In genomic region chr19:40874874-40875273, GRCh38 we compare ENCODE assay signal across 10 cellular contexts. TPM values are rescaled to one million over a fixed set of nuclear protein-coding genes. Genes with fewer than 3 reads are reported as not detected.
DNase-seq lines count a peak whose midpoint lies in the region; ATAC-seq and TF ChIP-seq lines count a peak whose summit lies in the region.
"Not testable (repeated sequence)": the region's sequence is repeated elsewhere in the genome, so short reads cannot be mapped to it uniquely, and the experiment has no call there.
"Had no signal": no experiment of that assay in that cellular context is flagged by ENCODE, and none has a peak within 500 bp of the region (broad histone marks: within the 10 kb centered on the region; RNA-seq: fewer than 3 reads in every experiment).

No MANE protein-coding gene starts in this region.

- H3K4me3 ChIP-seq in CD4-positive, CD25-positive, alpha-beta regulatory T cell (ENCODE audit: low read depth, low read length): peak overlapping the region; percentile 44

- H3K27ac Mint-ChIP-seq in CD4-positive, CD25-positive, alpha-beta regulatory T cell: peak overlapping the region in 1 of 3 donors; percentile 29
- not testable (repeated sequence) for H3K27ac Mint-ChIP-seq in IgD-negative memory B cell; activated CD4-positive, alpha-beta T cell treated with anti-CD3 and anti-CD28 coated beads, Interleukin-2, amount 10 ng/mL, durations not matched to agents 24 days and 14 days; activated T-cell treated with anti-CD3 and anti-CD28 coated beads, Interleukin-2, amount 50 U/mL, for 72 hours; activated naive CD8-positive, alpha-beta T cell treated with anti-CD3 and anti-CD28 coated beads, Interleukin-2, amount 50 U/mL, for 24 hours; type B pancreatic cell
- H3K27ac Mint-ChIP-seq in immature natural killer cell: peak overlapping the region; percentile 80 to 93 (median 91)
- H3K27ac Mint-ChIP-seq in natural killer cell treated with Interleukin-12 subunit alpha and Interleukin-12 subunit beta and Interleukin-15 and Interleukin-18, amount 100 ng/mL, for 72 hours: peak overlapping the region; percentile 48 to 68

- H3K27ac ChIP-seq in CD4-positive, CD25-positive, alpha-beta regulatory T cell (ENCODE audit: insufficient read depth, low read length, poor library complexity, severe bottlenecking): not testable (repeated sequence)

- not testable (repeated sequence) for ATAC-seq in CD4-positive, CD25-positive, alpha-beta regulatory T cell (ENCODE audit: low read depth in 2 of 2); activated T-cell treated with anti-CD3 and anti-CD28 coated beads, Interleukin-2, amount 50 U/mL, for 72 hours (replicated peaks in 1 of 2); activated naive CD8-positive, alpha-beta T cell treated with anti-CD3 and anti-CD28 coated beads, Interleukin-2, amount 50 U/mL, for 24 hours; natural killer cell treated with Interleukin-12 subunit alpha and Interleukin-12 subunit beta and Interleukin-15 and Interleukin-18, amount 100 ng/mL, for 72 hours

- not testable (repeated sequence) for DNase-seq in CD4-positive, CD25-positive, alpha-beta regulatory T cell; activated CD4-positive, alpha-beta T cell treated with anti-CD3 and anti-CD28 coated beads, Interleukin-2, amount 10 ng/mL, durations not matched to agents 24 days and 14 days; activated T-cell treated with anti-CD3 and anti-CD28 coated beads, Interleukin-2, amount 50 U/mL, for 72 hours; activated naive CD8-positive, alpha-beta T cell treated with anti-CD3 and anti-CD28 coated beads, Interleukin-2, amount 50 U/mL, for 24 hours; immature natural killer cell; natural killer cell treated with Interleukin-12 subunit alpha and Interleukin-12 subunit beta and Interleukin-15 and Interleukin-18, amount 100 ng/mL, for 72 hours (ENCODE audit: low spot score); type B pancreatic cell (ENCODE audit: extremely low spot score, unreplicated experiment)

- not testable (repeated sequence) for H3K36me3 Mint-ChIP-seq in CD4-positive, CD25-positive, alpha-beta regulatory T cell; IgD-negative memory B cell; activated CD4-positive, alpha-beta T cell treated with anti-CD3 and anti-CD28 coated beads, Interleukin-2, amount 10 ng/mL, durations not matched to agents 24 days and 14 days (ENCODE audit: low read depth); activated T-cell treated with anti-CD3 and anti-CD28 coated beads, Interleukin-2, amount 50 U/mL, for 72 hours (ENCODE audit: insufficient read depth in 2 of 2); activated naive CD8-positive, alpha-beta T cell treated with anti-CD3 and anti-CD28 coated beads, Interleukin-2, amount 50 U/mL, for 24 hours (ENCODE audit: low read depth); immature natural killer cell; natural killer cell treated with Interleukin-12 subunit alpha and Interleukin-12 subunit beta and Interleukin-15 and Interleukin-18, amount 100 ng/mL, for 72 hours; type B pancreatic cell

- not testable (repeated sequence) for H3K9me3 Mint-ChIP-seq in CD4-positive, CD25-positive, alpha-beta regulatory T cell; IgD-negative memory B cell; activated T-cell treated with anti-CD3 and anti-CD28 coated beads, Interleukin-2, amount 50 U/mL, for 72 hours; activated naive CD8-positive, alpha-beta T cell treated with anti-CD3 and anti-CD28 coated beads, Interleukin-2, amount 50 U/mL, for 24 hours; immature natural killer cell; natural killer cell treated with Interleukin-12 subunit alpha and Interleukin-12 subunit beta and Interleukin-15 and Interleukin-18, amount 100 ng/mL, for 72 hours; type B pancreatic cell
- peaks cover 24% of the 10 kb centered on the region for H3K9me3 Mint-ChIP-seq in activated CD4-positive, alpha-beta T cell treated with anti-CD3 and anti-CD28 coated beads, Interleukin-2, amount 10 ng/mL, durations not matched to agents 24 days and 14 days

- peaks cover 63% of the 10 kb centered on the region for H3K27me3 Mint-ChIP-seq in CD4-positive, CD25-positive, alpha-beta regulatory T cell
- H3K27me3 Mint-ChIP-seq in IgD-negative memory B cell: peaks cover 24% of the 10 kb centered on the region
- peaks cover 50% of the 10 kb centered on the region for H3K27me3 Mint-ChIP-seq in activated CD4-positive, alpha-beta T cell treated with anti-CD3 and anti-CD28 coated beads, Interleukin-2, amount 10 ng/mL, durations not matched to agents 24 days and 14 days
- H3K27me3 Mint-ChIP-seq in activated T-cell treated with anti-CD3 and anti-CD28 coated beads, Interleukin-2, amount 50 U/mL, for 72 hours (ENCODE audit: low read depth): peaks cover 24% of the 10 kb centered on the region
- H3K27me3 Mint-ChIP-seq in activated naive CD8-positive, alpha-beta T cell treated with anti-CD3 and anti-CD28 coated beads, Interleukin-2, amount 50 U/mL, for 24 hours: peaks cover 28% of the 10 kb centered on the region
- H3K27me3 Mint-ChIP-seq in immature natural killer cell (ENCODE audit: low read depth in 3 of 3): peaks cover 10 to 21% (median 15%) of the 10 kb centered on the region in 3 donors
- peaks cover 38 to 42% of the 10 kb centered on the region in 2 donors for H3K27me3 Mint-ChIP-seq in natural killer cell treated with Interleukin-12 subunit alpha and Interleukin-12 subunit beta and Interleukin-15 and Interleukin-18, amount 100 ng/mL, for 72 hours
- H3K27me3 Mint-ChIP-seq in type B pancreatic cell: peaks cover 76% of the 10 kb centered on the region

- H3K36me3 ChIP-seq in CD4-positive, CD25-positive, alpha-beta regulatory T cell (ENCODE audit: control insufficient read depth, insufficient read depth, low read length): not testable (repeated sequence)

- H3K9me3 ChIP-seq in CD4-positive, CD25-positive, alpha-beta regulatory T cell (ENCODE audit: control insufficient read depth in 2 of 2, low read length in 2 of 2): not testable (repeated sequence)

- peaks cover 4 to 14% (median 6%) of the 10 kb centered on the region in 4 donors for H3K4me1 Mint-ChIP-seq in CD4-positive, CD25-positive, alpha-beta regulatory T cell
- not testable (repeated sequence) for H3K4me1 Mint-ChIP-seq in IgD-negative memory B cell; activated CD4-positive, alpha-beta T cell treated with anti-CD3 and anti-CD28 coated beads, Interleukin-2, amount 10 ng/mL, durations not matched to agents 24 days and 14 days; activated naive CD8-positive, alpha-beta T cell treated with anti-CD3 and anti-CD28 coated beads, Interleukin-2, amount 50 U/mL, for 24 hours; type B pancreatic cell (ENCODE audit: unreplicated experiment)
- peaks cover 18% of the 10 kb centered on the region for H3K4me1 Mint-ChIP-seq in activated T-cell treated with anti-CD3 and anti-CD28 coated beads, Interleukin-2, amount 50 U/mL, for 72 hours (ENCODE audit: low read depth)
- H3K4me1 Mint-ChIP-seq in immature natural killer cell: peaks cover 16 to 22% of the 10 kb centered on the region in 2 donors
- peaks cover 0 to 14% of the 10 kb centered on the region in 2 donors for H3K4me1 Mint-ChIP-seq in natural killer cell treated with Interleukin-12 subunit alpha and Interleukin-12 subunit beta and Interleukin-15 and Interleukin-18, amount 100 ng/mL, for 72 hours (ENCODE audit: low read depth in 2 of 2)

- peak overlapping the region; percentile 39 to 89 (median 73) for H3K4me3 Mint-ChIP-seq in CD4-positive, CD25-positive, alpha-beta regulatory T cell
- H3K4me3 Mint-ChIP-seq in IgD-negative memory B cell (peak overlapping the region in 3 of 4 donors; percentile 71 to 89 (median 75)), immature natural killer cell (peak overlapping the region; percentile 74 to 89 (median 80)), type B pancreatic cell (peak overlapping the region; percentile 17)
- H3K4me3 Mint-ChIP-seq in activated CD4-positive, alpha-beta T cell treated with anti-CD3 and anti-CD28 coated beads, Interleukin-2, amount 10 ng/mL, durations not matched to agents 24 days and 14 days: peak overlapping the region; percentile 73
- H3K4me3 Mint-ChIP-seq in activated T-cell treated with anti-CD3 and anti-CD28 coated beads, Interleukin-2, amount 50 U/mL, for 72 hours: peak overlapping the region; percentile 57 to 73
- peak overlapping the region; percentile 59 for H3K4me3 Mint-ChIP-seq in activated naive CD8-positive, alpha-beta T cell treated with anti-CD3 and anti-CD28 coated beads, Interleukin-2, amount 50 U/mL, for 24 hours
- H3K4me3 Mint-ChIP-seq in natural killer cell treated with Interleukin-12 subunit alpha and Interleukin-12 subunit beta and Interleukin-15 and Interleukin-18, amount 100 ng/mL, for 72 hours: peak overlapping the region; percentile 75

- H3K4me1 ChIP-seq in CD4-positive, CD25-positive, alpha-beta regulatory T cell (ENCODE audit: control insufficient read depth, insufficient read depth, low read length, poor library complexity, severe bottlenecking): not testable (repeated sequence)

- intact Hi-C loops in activated CD4-positive, alpha-beta T cell treated with anti-CD3 and anti-CD28 coated beads, Interleukin-2, amount 10 ng/mL, durations not matched to agents 24 days and 14 days (cut with micrococcal nuclease): not testable (repeated sequence)

- not testable (repeated sequence) for H3K27me3 ChIP-seq in CD4-positive, CD25-positive, alpha-beta regulatory T cell (ENCODE audit: control insufficient read depth, insufficient read depth, low read length)

- not testable (repeated sequence) for TF ChIP-seq CTCF in type B pancreatic cell (conservative IDR thresholded peaks at IDR 0.05)

RNA-seq across cellular contexts. Expression of gene CYP2A7, which starts 7.2 kb away (rescaled TPM):
- not detected for total RNA-seq in CD4-positive, CD25-positive, alpha-beta regulatory T cell
- not detected for polyA plus RNA-seq in CD4-positive, CD25-positive, alpha-beta regulatory T cell
- polyA plus RNA-seq in IgD-negative memory B cell (not detected), immature natural killer cell (not detected)
- total RNA-seq in activated CD4-positive, alpha-beta T cell treated with anti-CD3 and anti-CD28 coated beads, Interleukin-2, amount 10 ng/mL, durations not matched to agents 24 days and 14 days: not detected in 2 replicates
- total RNA-seq in activated T-cell treated with anti-CD3 and anti-CD28 coated beads, Interleukin-2, amount 50 U/mL, for 72 hours: not detected
- not detected for total RNA-seq in natural killer cell treated with Interleukin-12 subunit alpha and Interleukin-12 subunit beta and Interleukin-15 and Interleukin-18, amount 100 ng/mL, for 72 hours
- total RNA-seq in type B pancreatic cell (ENCODE audit: low replicate concordance): not detected in 2 replicates
- total RNA-seq: NCI-H460, PC-3 had no signal

RNA-seq across cellular contexts. Expression of gene CYP2A6, which starts 24.6 kb away (rescaled TPM):
- total RNA-seq in CD4-positive, CD25-positive, alpha-beta regulatory T cell: not detected
- polyA plus RNA-seq in CD4-positive, CD25-positive, alpha-beta regulatory T cell: not detected
- polyA plus RNA-seq in IgD-negative memory B cell: not detected
- total RNA-seq in activated CD4-positive, alpha-beta T cell treated with anti-CD3 and anti-CD28 coated beads, Interleukin-2, amount 10 ng/mL, durations not matched to agents 24 days and 14 days: not detected in 2 replicates
- not detected for total RNA-seq in activated T-cell treated with anti-CD3 and anti-CD28 coated beads, Interleukin-2, amount 50 U/mL, for 72 hours
- polyA plus RNA-seq in immature natural killer cell: under 1 TPM in 1 of 3 donors, not detected in 2; 0.48 TPM
- total RNA-seq in natural killer cell treated with Interleukin-12 subunit alpha and Interleukin-12 subunit beta and Interleukin-15 and Interleukin-18, amount 100 ng/mL, for 72 hours: not detected
- not detected in 2 replicates for total RNA-seq in type B pancreatic cell (ENCODE audit: low replicate concordance)
- total RNA-seq: NCI-H460, PC-3 had no signal

Comparison
In these comparisons a context has a peak if more than half of its experiments do, and no peak if none do; other contexts are left out.
1. H3K4me3 Mint-ChIP-seq: peak in every context shown above with its lines; median percentile 80 in immature natural killer cell; 75 in IgD-negative memory B cell; 75 in natural killer cell treated with Interleukin-12 subunit alpha and Interleukin-12 subunit beta and Interleukin-15 and Interleukin-18, amount 100 ng/mL, for 72 hours; 73 in CD4-positive, CD25-positive, alpha-beta regulatory T cell; 73 in activated CD4-positive, alpha-beta T cell treated with anti-CD3 and anti-CD28 coated beads, Interleukin-2, amount 10 ng/mL, durations not matched to agents 24 days and 14 days; 65 in activated T-cell treated with anti-CD3 and anti-CD28 coated beads, Interleukin-2, amount 50 U/mL, for 72 hours; 59 in activated naive CD8-positive, alpha-beta T cell treated with anti-CD3 and anti-CD28 coated beads, Interleukin-2, amount 50 U/mL, for 24 hours; 17 in type B pancreatic cell.